Comparison of ENCODE assay signal across 26 cellular contexts in genomic region chr3:44132593-44132992, GRCh38.
"Had no signal": no experiment of that assay in that cellular context is flagged by ENCODE, and none has a peak within 500 bp of the region (broad histone marks: within the 10 kb centered on the region; RNA-seq: fewer than 3 reads in every experiment).

No MANE protein-coding gene starts in this region.

- H3K27me3 ChIP-seq: colonic mucosa, gastrocnemius medialis, left lung had no signal

- H3K36me3 Mint-ChIP-seq: mesothelial cell of epicardium, naive B cell had no signal

- H3K36me3 ChIP-seq: colonic mucosa, esophagus squamous epithelium, gastrocnemius medialis, heart right ventricle, left lung, lower lobe of right lung had no signal

- H3K4me1 Mint-ChIP-seq: endodermal cell, mesothelial cell of epicardium had no signal

- H3K4me3 ChIP-seq: colonic mucosa, esophagus squamous epithelium, gastrocnemius medialis, heart right ventricle, left lung, lower lobe of right lung, mucosa of descending colon had no signal

- DNase-seq: colonic mucosa; cortex of kidney; effector CD8-positive, alpha-beta T cell; effector memory CD8-positive, alpha-beta T cell; endodermal cell; erythroblast; esophagus squamous epithelium; foreskin melanocyte; gastrocnemius medialis; glutamatergic neuron; head of caudate nucleus; heart right ventricle; hippocampal formation; left cardiac atrium; left lung; left ventricle myocardium superior; lower lobe of right lung; mesenchymal stem cell; mucosa of descending colon; naive B cell had no signal

- ATAC-seq: effector memory CD8-positive, alpha-beta T cell; esophagus mucosa; gastrocnemius medialis; heart right ventricle; left cardiac atrium; left lung; left ventricle myocardium superior; lower lobe of right lung; mucosa of descending colon had no signal

- H3K9me3 Mint-ChIP-seq: dendritic cell treated with granulocyte-macrophage colony-stimulating factor and Interleukin-4, amounts not matched to agents 40 ng/mL and 50 ng/mL, for 4 days; effector memory CD8-positive, alpha-beta T cell; endodermal cell; mesothelial cell of epicardium; naive B cell had no signal

- H3K27ac Mint-ChIP-seq: dendritic cell treated with granulocyte-macrophage colony-stimulating factor and Interleukin-4, amounts not matched to agents 40 ng/mL and 50 ng/mL, for 4 days; effector memory CD8-positive, alpha-beta T cell; endodermal cell; mesothelial cell of epicardium; naive B cell had no signal

- H3K4me1 ChIP-seq: colonic mucosa, esophagus squamous epithelium, gastrocnemius medialis, heart right ventricle, left lung, lower lobe of right lung had no signal

- H3K9me3 ChIP-seq: colonic mucosa, esophagus squamous epithelium, gastrocnemius medialis, heart right ventricle, left lung, lower lobe of right lung, mucosa of descending colon had no signal

- H3K27ac ChIP-seq: colonic mucosa, epithelial cell of prostate, esophagus squamous epithelium, gastrocnemius medialis, heart right ventricle, left lung, lower lobe of right lung had no signal

- H3K4me3 Mint-ChIP-seq: dendritic cell treated with granulocyte-macrophage colony-stimulating factor and Interleukin-4, amounts not matched to agents 40 ng/mL and 50 ng/mL, for 4 days; effector memory CD8-positive, alpha-beta T cell; endodermal cell; mesothelial cell of epicardium; naive B cell had no signal

- FAIRE-seq: endometrium, islet of Langerhans had no signal
